In the genomic region with DNA sequence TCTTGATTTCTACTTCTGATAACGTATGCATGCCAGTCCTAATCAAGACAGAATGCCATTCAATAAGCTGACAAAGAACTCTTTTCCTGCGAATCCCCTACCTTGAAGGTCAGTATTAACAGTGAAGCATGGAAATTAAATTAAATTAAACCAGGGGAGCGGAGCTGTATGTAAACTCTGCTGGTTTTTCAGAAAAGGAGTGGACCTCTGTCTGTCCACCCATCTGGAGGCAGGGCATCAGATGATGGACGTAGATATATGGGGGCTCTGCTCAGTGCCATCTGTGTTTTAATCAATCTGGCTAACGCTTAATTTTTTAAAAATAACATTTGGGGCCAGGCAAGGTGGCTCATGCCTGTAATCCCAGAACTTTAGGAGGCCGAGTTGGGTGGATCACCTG, we compare ENCODE assay signal across 23 cellular contexts.
"Had no signal": no experiment of that assay in that cellular context is flagged by ENCODE, and none has a peak within 500 bp of the region (broad histone marks: within the 10 kb centered on the region; RNA-seq: fewer than 3 reads in every experiment).

No MANE protein-coding gene starts in this region.

- H3K27ac ChIP-seq: ascending aorta, coronary artery, heart left ventricle, upper lobe of right lung had no signal

- DNase-seq: activated CD4-positive, alpha-beta T cell treated with anti-CD3 and anti-CD28 coated beads for 4 hours; activated CD8-positive, alpha-beta memory T cell treated with anti-CD3 and anti-CD28 coated beads for 24 hours; activated CD8-positive, alpha-beta memory T cell treated with anti-CD3 and anti-CD28 coated beads, Interleukin-2, amount 50 U/mL, for 4 hours; activated gamma-delta T cell; activated naive CD4-positive, alpha-beta T cell treated with anti-CD3 and anti-CD28 coated beads, Interleukin-2, amount 10 ng/mL, durations not matched to agents 7 days and 5 days; activated naive CD8-positive, alpha-beta T cell treated with anti-CD3 and anti-CD28 coated beads, Interleukin-2, amount 10 ng/mL, durations not matched to agents 7 days and 5 days; activated T-cell treated with anti-CD3 and anti-CD28 coated beads, Interleukin-2, amount 50 U/mL, for 1 hour; heart left ventricle; naive thymus-derived CD8-positive, alpha-beta T cell; stimulated activated CD4-positive, alpha-beta T cell treated with anti-CD3 and anti-CD28 coated beads, Interleukin-4, amount 100 ng/mL, for 24 hours; T-helper 1 cell; upper lobe of right lung had no signal

- H3K27me3 Mint-ChIP-seq: progenitor cell of endocrine pancreas had no signal

- H3K36me3 ChIP-seq: ascending aorta, heart left ventricle, upper lobe of right lung had no signal

- H3K4me3 Mint-ChIP-seq: activated naive CD4-positive, alpha-beta T cell treated with anti-CD3 and anti-CD28 coated beads, Interleukin-2, amount 10 ng/mL, durations not matched to agents 7 days and 5 days; activated naive CD8-positive, alpha-beta T cell treated with anti-CD3 and anti-CD28 coated beads, Interleukin-2, amount 10 ng/mL, durations not matched to agents 7 days and 5 days; activated T-helper 1 cell treated with anti-CD3 and anti-CD28 coated beads, Interleukin-12 subunit alpha, Interleukin-12 subunit beta, Interleukin-2, Interleukin-4 antibody, amounts not matched to agents 30 ng/mL and 10 ng/mL and 1 ng/mL, durations not matched to agents 14 hours and 24 hours and 36 hours; naive thymus-derived CD8-positive, alpha-beta T cell; stimulated activated effector memory CD8-positive, alpha-beta T cell treated with anti-CD3 and anti-CD28 coated beads, Interleukin-12 subunit alpha, Interleukin-12 subunit beta, amount 100 ng/mL, for 72 hours; stimulated activated naive CD8-positive, alpha-beta T cell treated with anti-CD3 and anti-CD28 coated beads, Interleukin-15, Interleukin-2, amounts not matched to agents 100 ng/mL and 50 ng/mL, for 24 hours; T-helper 2 cell treated with Interferon-gamma antibody and Interleukin-4, amounts not matched to agents 5 μg/mL and 100 μg/mL, for 36 hours had no signal

- H3K4me3 ChIP-seq: ascending aorta, coronary artery, heart left ventricle, lung, skin epidermis, upper lobe of right lung had no signal

- H3K27ac Mint-ChIP-seq: activated naive CD4-positive, alpha-beta T cell treated with anti-CD3 and anti-CD28 coated beads, Interleukin-2, amount 10 ng/mL, durations not matched to agents 7 days and 5 days; activated naive CD8-positive, alpha-beta T cell treated with anti-CD3 and anti-CD28 coated beads, Interleukin-2, amount 10 ng/mL, durations not matched to agents 7 days and 5 days; activated T-helper 1 cell treated with anti-CD3 and anti-CD28 coated beads, Interleukin-12 subunit alpha, Interleukin-12 subunit beta, Interleukin-2, Interleukin-4 antibody, amounts not matched to agents 30 ng/mL and 10 ng/mL and 1 ng/mL, durations not matched to agents 14 hours and 24 hours and 36 hours; progenitor cell of endocrine pancreas; stimulated activated naive CD8-positive, alpha-beta T cell treated with anti-CD3 and anti-CD28 coated beads, Interleukin-15, Interleukin-2, amounts not matched to agents 100 ng/mL and 50 ng/mL, for 24 hours; T-helper 2 cell treated with Interferon-gamma antibody and Interleukin-4, amounts not matched to agents 5 μg/mL and 100 μg/mL, for 36 hours had no signal

- H3K9me3 ChIP-seq: ascending aorta, heart left ventricle, upper lobe of right lung had no signal

- H3K27me3 ChIP-seq: ascending aorta, heart left ventricle, upper lobe of right lung had no signal

- H3K36me3 Mint-ChIP-seq: activated naive CD4-positive, alpha-beta T cell treated with anti-CD3 and anti-CD28 coated beads, Interleukin-2, amount 10 ng/mL, durations not matched to agents 7 days and 5 days; activated naive CD8-positive, alpha-beta T cell treated with anti-CD3 and anti-CD28 coated beads, Interleukin-2, amount 10 ng/mL, durations not matched to agents 7 days and 5 days; brain; naive thymus-derived CD8-positive, alpha-beta T cell; stimulated activated effector memory CD8-positive, alpha-beta T cell treated with anti-CD3 and anti-CD28 coated beads, Interleukin-12 subunit alpha, Interleukin-12 subunit beta, amount 100 ng/mL, for 72 hours had no signal

- ATAC-seq: heart left ventricle; left lobe of liver; naive thymus-derived CD8-positive, alpha-beta T cell; upper lobe of right lung had no signal

- H3K9me3 Mint-ChIP-seq: activated naive CD4-positive, alpha-beta T cell treated with anti-CD3 and anti-CD28 coated beads, Interleukin-2, amount 10 ng/mL, durations not matched to agents 7 days and 5 days; activated naive CD8-positive, alpha-beta T cell treated with anti-CD3 and anti-CD28 coated beads, Interleukin-2, amount 10 ng/mL, durations not matched to agents 7 days and 5 days; activated T-helper 1 cell treated with anti-CD3 and anti-CD28 coated beads, Interleukin-12 subunit alpha, Interleukin-12 subunit beta, Interleukin-2, Interleukin-4 antibody, amounts not matched to agents 30 ng/mL and 10 ng/mL and 1 ng/mL, durations not matched to agents 14 hours and 24 hours and 36 hours; brain; naive thymus-derived CD8-positive, alpha-beta T cell; stimulated activated effector memory CD8-positive, alpha-beta T cell treated with anti-CD3 and anti-CD28 coated beads, Interleukin-12 subunit alpha, Interleukin-12 subunit beta, amount 100 ng/mL, for 72 hours; stimulated activated naive CD8-positive, alpha-beta T cell treated with anti-CD3 and anti-CD28 coated beads, Interleukin-15, Interleukin-2, amounts not matched to agents 100 ng/mL and 50 ng/mL, for 24 hours; T-helper 2 cell treated with Interferon-gamma antibody and Interleukin-4, amounts not matched to agents 5 μg/mL and 100 μg/mL, for 36 hours had no signal
